In genomic region chr13:112851107-112852046, GRCh38 we compare ENCODE assay signal across 23 cellular contexts.
"Had no signal": no experiment of that assay in that cellular context is flagged by ENCODE, and none has a peak within 500 bp of the region (broad histone marks: within the 10 kb centered on the region; RNA-seq: fewer than 3 reads in every experiment).

No MANE protein-coding gene starts in this region.

- H3K9me3 Mint-ChIP-seq: activated CD8-positive, alpha-beta T cell treated with anti-CD3 and anti-CD28 coated beads for 36 hours; activated naive CD4-positive, alpha-beta T cell treated with anti-CD3 and anti-CD28 coated beads for 36 hours; activated T-helper 17 cell treated with anti-CD3 and anti-CD28 coated beads, Interleukin-2, amount 50 U/mL, for 72 hours had no signal

- H3K27ac ChIP-seq: ascending aorta, breast epithelium, hepatocyte, prostate gland, right atrium auricular region, skin epidermis, thoracic aorta had no signal

- ATAC-seq: activated CD8-positive, alpha-beta T cell treated with anti-CD3 and anti-CD28 coated beads for 36 hours; activated T-helper 17 cell treated with anti-CD3 and anti-CD28 coated beads, Interleukin-2, amount 50 U/mL, for 72 hours had no signal

- H3K27ac Mint-ChIP-seq: activated CD8-positive, alpha-beta T cell treated with anti-CD3 and anti-CD28 coated beads for 36 hours; activated naive CD4-positive, alpha-beta T cell treated with anti-CD3 and anti-CD28 coated beads for 36 hours had no signal

- H3K4me3 Mint-ChIP-seq: activated CD8-positive, alpha-beta T cell treated with anti-CD3 and anti-CD28 coated beads for 36 hours; activated naive CD4-positive, alpha-beta T cell treated with anti-CD3 and anti-CD28 coated beads for 36 hours; activated T-helper 17 cell treated with anti-CD3 and anti-CD28 coated beads, Interleukin-2, amount 50 U/mL, for 72 hours; nephron progenitor cell had no signal

- DNase-seq: activated CD4-positive, alpha-beta T cell treated with anti-CD3 and anti-CD28 coated beads for 48 hours; activated CD4-positive, CD25-positive, alpha-beta regulatory T cell; activated CD8-positive, alpha-beta T cell treated with anti-CD3 and anti-CD28 coated beads for 36 hours; activated naive CD4-positive, alpha-beta T cell treated with anti-CD3 and anti-CD28 coated beads for 36 hours; activated T-cell treated with anti-CD3 and anti-CD28 coated beads, Interleukin-2, amount 50 U/mL, for 1 hour; cerebellar nuclear complex; effector CD4-positive, alpha-beta T cell; foreskin fibroblast; mammary epithelial cell; nephron progenitor cell; occipital lobe; stimulated activated CD4-positive, alpha-beta T cell treated with anti-CD3 and anti-CD28 coated beads, Interleukin-15, amount 100 ng/mL, for 24 hours; stimulated activated CD4-positive, alpha-beta T cell treated with anti-CD3 and anti-CD28 coated beads, Interleukin-4, amount 100 ng/mL, for 1 hour; T-helper 1 cell; T-helper 9 cell had no signal

- H3K27me3 Mint-ChIP-seq: activated CD8-positive, alpha-beta T cell treated with anti-CD3 and anti-CD28 coated beads for 36 hours; activated T-helper 17 cell treated with anti-CD3 and anti-CD28 coated beads, Interleukin-2, amount 50 U/mL, for 72 hours had no signal

- H3K27me3 ChIP-seq: ascending aorta, breast epithelium, hepatocyte, right atrium auricular region had no signal

- H3K36me3 ChIP-seq: breast epithelium, prostate gland had no signal

- H3K9me3 ChIP-seq: prostate gland, right atrium auricular region, thoracic aorta had no signal

- H3K4me1 ChIP-seq: ascending aorta, breast epithelium, prostate gland, right atrium auricular region had no signal

- H3K4me3 ChIP-seq: ascending aorta, breast epithelium, hepatocyte, prostate gland, right atrium auricular region, skin epidermis, thoracic aorta had no signal
